9 cellular contexts compared by ENCODE assay signal in the genomic region with DNA sequence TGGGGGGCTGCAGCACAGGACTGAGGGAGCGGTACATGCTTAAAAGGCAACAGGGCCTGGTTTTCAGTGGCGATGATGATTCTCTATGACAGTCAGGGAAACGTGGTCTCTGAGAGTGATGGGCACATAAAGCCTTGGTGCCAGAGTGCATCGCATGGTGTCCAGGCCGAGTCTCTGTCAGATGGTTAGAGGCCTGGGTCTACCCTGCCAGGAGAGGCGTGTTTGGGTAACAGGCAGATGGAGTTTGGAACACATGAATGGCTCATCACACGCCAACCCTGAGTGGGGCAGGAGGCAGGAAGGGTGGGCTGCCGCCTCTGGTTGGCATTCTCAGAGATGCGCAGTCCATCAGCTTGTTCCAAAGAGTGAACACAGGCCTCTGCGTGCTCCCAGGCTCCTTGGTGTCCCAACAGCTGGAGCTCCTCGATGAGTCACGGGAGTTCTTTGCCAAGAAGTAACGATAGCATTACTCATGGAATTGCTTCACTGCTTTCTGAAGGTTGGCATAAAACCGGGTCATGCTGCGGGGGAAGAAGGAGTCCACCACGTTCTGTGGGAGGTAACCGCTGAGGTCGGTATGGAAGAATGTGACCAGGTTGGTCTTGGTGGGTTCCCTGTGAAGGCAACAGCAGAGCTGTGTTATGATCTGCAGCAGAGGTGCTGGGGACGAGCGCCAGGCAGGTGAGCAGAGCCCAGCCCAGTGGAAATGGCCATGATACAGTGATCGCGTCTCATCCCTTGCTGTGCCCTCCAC. TPM values are rescaled to one million over a fixed set of nuclear protein-coding genes. Genes with fewer than 3 reads are reported as not detected.
DNase-seq lines count a peak whose midpoint lies in the region; ATAC-seq and TF ChIP-seq lines count a peak whose summit lies in the region.
"Had no signal": no experiment of that assay in that cellular context is flagged by ENCODE, and none has a peak within 500 bp of the region (broad histone marks: within the 10 kb centered on the region; RNA-seq: fewer than 3 reads in every experiment).

No MANE protein-coding gene starts in this region.

- peak overlapping the region; percentile 22 for H3K27ac Mint-ChIP-seq in activated CD8-positive, alpha-beta T cell treated with anti-CD3 and anti-CD28 coated beads, Interleukin-2, amount 10 ng/mL, durations not matched to agents 7 days and 5 days
- H3K27ac Mint-ChIP-seq in activated T-helper 2 cell treated with anti-CD3 and anti-CD28 coated beads, Interferon-gamma antibody, Interleukin-2, Interleukin-4, amounts not matched to agents 10 μg/mL and 5 μg/mL and 100 μg/mL, durations not matched to agents 14 hours and 24 hours and 36 hours = no peak overlapping the region

- no peaks in the 10 kb centered on the region for H3K27me3 ChIP-seq in right atrium auricular region
- H3K27me3 ChIP-seq in stomach = no peaks in the 10 kb centered on the region

- TF ChIP-seq EP300 in stomach (IDR thresholded peaks at IDR 0.05) = no peak

- H3K4me3 Mint-ChIP-seq in activated CD8-positive, alpha-beta T cell treated with anti-CD3 and anti-CD28 coated beads, Interleukin-2, amount 10 ng/mL, durations not matched to agents 7 days and 5 days = no peak overlapping the region
- H3K4me3 Mint-ChIP-seq in activated T-helper 2 cell treated with anti-CD3 and anti-CD28 coated beads, Interferon-gamma antibody, Interleukin-2, Interleukin-4, amounts not matched to agents 10 μg/mL and 5 μg/mL and 100 μg/mL, durations not matched to agents 14 hours and 24 hours and 36 hours (ENCODE audit: low read depth) = no peak overlapping the region

- H3K9me3 ChIP-seq in right atrium auricular region (no peaks in the 10 kb centered on the region), stomach (no peaks in the 10 kb centered on the region)

- H3K4me1 ChIP-seq in right atrium auricular region (peaks cover 0 to 18% of the 10 kb centered on the region in 2 donors), stomach (peaks cover 0 to 31% (median 8%) of the 10 kb centered on the region in 4 donors)

- 73 to 90% (median 75%) methylated on average over 21 to 22 of the region's 22 CpGs for WGBS in stomach, 5 donors

- DNase-seq in HFF-Myc (ENCODE audit: extremely low read depth, low read depth) (peak; percentile 89), right atrium auricular region (ENCODE audit: low spot score) (peak; percentile 93), stomach (peak; percentile 41), NCI-H345 treated with DMSO at 0.1 percent for 48 hours (lab: John Stamatoyannopoulos, UW; ENCODE audit: unreplicated experiment) (no peak)
- DNase-seq in activated CD8-positive, alpha-beta T cell treated with anti-CD3 and anti-CD28 coated beads, Interleukin-2, amount 10 ng/mL, durations not matched to agents 7 days and 5 days = no peak
- no peak for DNase-seq in activated T-helper 2 cell treated with anti-CD3 and anti-CD28 coated beads, Interferon-gamma antibody, Interleukin-2, Interleukin-4, amounts not matched to agents 10 μg/mL and 5 μg/mL and 100 μg/mL, durations not matched to agents 14 hours and 24 hours and 36 hours (ENCODE audit: low spot score)

- no peaks in the 10 kb centered on the region for H3K27me3 Mint-ChIP-seq in activated CD8-positive, alpha-beta T cell treated with anti-CD3 and anti-CD28 coated beads, Interleukin-2, amount 10 ng/mL, durations not matched to agents 7 days and 5 days (ENCODE audit: low read depth)
- no peaks in the 10 kb centered on the region for H3K27me3 Mint-ChIP-seq in activated T-helper 2 cell treated with anti-CD3 and anti-CD28 coated beads, Interferon-gamma antibody, Interleukin-2, Interleukin-4, amounts not matched to agents 10 μg/mL and 5 μg/mL and 100 μg/mL, durations not matched to agents 14 hours and 24 hours and 36 hours (ENCODE audit: low read depth)

- H3K36me3 Mint-ChIP-seq in activated CD8-positive, alpha-beta T cell treated with anti-CD3 and anti-CD28 coated beads, Interleukin-2, amount 10 ng/mL, durations not matched to agents 7 days and 5 days (ENCODE audit: low read depth) = peaks cover 78% of the 10 kb centered on the region
- peaks cover 80% of the 10 kb centered on the region for H3K36me3 Mint-ChIP-seq in activated T-helper 2 cell treated with anti-CD3 and anti-CD28 coated beads, Interferon-gamma antibody, Interleukin-2, Interleukin-4, amounts not matched to agents 10 μg/mL and 5 μg/mL and 100 μg/mL, durations not matched to agents 14 hours and 24 hours and 36 hours (ENCODE audit: low read depth)

- POLR2A ChIA-PET in activated CD8-positive, alpha-beta T cell treated with anti-CD3 and anti-CD28 coated beads, Interleukin-2, amount 10 ng/mL, durations not matched to agents 7 days and 5 days (lab: Charles Lee) = interaction anchor here (0.6 kb wide), 1 partner anchor 19 kb away, joined by 3 read pairs; no protein-coding TSS in a partner anchor

- H3K4me3 ChIP-seq in HFF-Myc (replicated peaks; ENCODE audit: low read depth, low read length) = no peak overlapping the region
- no peak overlapping the region for H3K4me3 ChIP-seq in right atrium auricular region
- no peak overlapping the region for H3K4me3 ChIP-seq in stomach
- H3K4me3 ChIP-seq: K562 had no signal

- TF ChIP-seq POLR2A in stomach (IDR thresholded peaks at IDR 0.05) (no peak), GM18505 (IDR thresholded peaks at IDR 0.05; ENCODE audit: borderline replicate concordance, extremely low read depth, insufficient read depth, insufficient read length) (no peak)

- intact Hi-C loops in stomach (cut with DNase I; ENCODE audit: low total_unique reads) = no loop called here
- intact Hi-C loops in activated T-helper 2 cell treated with anti-CD3 and anti-CD28 coated beads, Interferon-gamma antibody, Interleukin-2, Interleukin-4, amounts not matched to agents 10 μg/mL and 5 μg/mL and 100 μg/mL, durations not matched to agents 14 hours and 24 hours and 36 hours (cut with micrococcal nuclease) = no loop called here

- TF ChIP-seq CTCF in HFF-Myc (IDR thresholded peaks at IDR 0.05; ENCODE audit: low read depth, low read length, missing control alignments) (no peak), right atrium auricular region (IDR thresholded peaks at IDR 0.05) (no peak), stomach (IDR thresholded peaks at IDR 0.05) (no peak)

- no peaks in the 10 kb centered on the region for H3K9me3 Mint-ChIP-seq in activated CD8-positive, alpha-beta T cell treated with anti-CD3 and anti-CD28 coated beads, Interleukin-2, amount 10 ng/mL, durations not matched to agents 7 days and 5 days (ENCODE audit: insufficient read depth)
- no peaks in the 10 kb centered on the region for H3K9me3 Mint-ChIP-seq in activated T-helper 2 cell treated with anti-CD3 and anti-CD28 coated beads, Interferon-gamma antibody, Interleukin-2, Interleukin-4, amounts not matched to agents 10 μg/mL and 5 μg/mL and 100 μg/mL, durations not matched to agents 14 hours and 24 hours and 36 hours

- peaks cover 56% of the 10 kb centered on the region for H3K4me1 Mint-ChIP-seq in activated CD8-positive, alpha-beta T cell treated with anti-CD3 and anti-CD28 coated beads, Interleukin-2, amount 10 ng/mL, durations not matched to agents 7 days and 5 days (ENCODE audit: low read depth)
- H3K4me1 Mint-ChIP-seq in activated T-helper 2 cell treated with anti-CD3 and anti-CD28 coated beads, Interferon-gamma antibody, Interleukin-2, Interleukin-4, amounts not matched to agents 10 μg/mL and 5 μg/mL and 100 μg/mL, durations not matched to agents 14 hours and 24 hours and 36 hours (ENCODE audit: low read depth) = peaks cover 29% of the 10 kb centered on the region

- CTCF ChIA-PET in activated CD8-positive, alpha-beta T cell treated with anti-CD3 and anti-CD28 coated beads, Interleukin-2, amount 10 ng/mL, durations not matched to agents 7 days and 5 days (lab: Charles Lee) = no interaction called here

- no peak for ATAC-seq in activated CD8-positive, alpha-beta T cell treated with anti-CD3 and anti-CD28 coated beads, Interleukin-2, amount 10 ng/mL, durations not matched to agents 7 days and 5 days
- no peak for ATAC-seq in GM18505 (IDR thresholded peaks at IDR 0.05; ENCODE audit: unreplicated experiment)
- ATAC-seq in GM18517 (IDR thresholded peaks at IDR 0.05; ENCODE audit: unreplicated experiment) = no peak
- ATAC-seq: K562 had no signal

- H3K36me3 ChIP-seq in right atrium auricular region = peaks cover 12% of the 10 kb centered on the region
- H3K36me3 ChIP-seq in stomach = peaks cover 7 to 76% (median 64%) of the 10 kb centered on the region in 4 donors

- H3K27ac ChIP-seq in right atrium auricular region (peak overlapping the region; percentile 57 to 63), stomach (peak overlapping the region in 4 of 5 donors; percentile 54 to 76 (median 67))

RNA-seq across cellular contexts. Expression of a gene that starts 11.0 kb away (rescaled TPM):
- 1 to 10 TPM; 4.9 to 5.3 TPM for total RNA-seq in activated CD8-positive, alpha-beta T cell treated with anti-CD3 and anti-CD28 coated beads, Interleukin-2, amount 10 ng/mL, durations not matched to agents 7 days and 5 days
- total RNA-seq in right atrium auricular region (1 to 10 TPM; 2.2 to 3.0 TPM), stomach (100 to 1,000 TPM in 1 of 5 donors, 1 to 10 TPM in 2, under 1 TPM in 1, not detected in 1; 0.89 to 157 (median 5.2) TPM)
- 10 to 100 TPM in 1 of 3 donors, 1 to 10 TPM in 2; 3.4 to 13.4 (median 4.2) TPM for polyA plus RNA-seq in stomach
- 3.3 and 4.5 TPM in 2 replicates for total RNA-seq in activated T-helper 2 cell treated with anti-CD3 and anti-CD28 coated beads, Interferon-gamma antibody, Interleukin-2, Interleukin-4, amounts not matched to agents 10 μg/mL and 5 μg/mL and 100 μg/mL, durations not matched to agents 14 hours and 24 hours and 36 hours

Comparison
In these comparisons a context has a peak if more than half of its experiments do, and no peak if none do; other contexts are left out.
1. DNase-seq: peak in HFF-Myc (single experiment), right atrium auricular region (single experiment) and stomach (single experiment); none in activated CD8-positive, alpha-beta T cell treated with anti-CD3 and anti-CD28 coated beads, Interleukin-2, amount 10 ng/mL, durations not matched to agents 7 days and 5 days (single experiment), NCI-H345 treated with DMSO at 0.1 percent for 48 hours (single experiment) and activated T-helper 2 cell treated with anti-CD3 and anti-CD28 coated beads, Interferon-gamma antibody, Interleukin-2, Interleukin-4, amounts not matched to agents 10 μg/mL and 5 μg/mL and 100 μg/mL, durations not matched to agents 14 hours and 24 hours and 36 hours (single experiment).